ENCODE assay signal across 18 cellular contexts in genomic region chr11:44116433-44116832, GRCh38.
"Had no signal": no experiment of that assay in that cellular context is flagged by ENCODE, and none has a peak within 500 bp of the region (broad histone marks: within the 10 kb centered on the region; RNA-seq: fewer than 3 reads in every experiment).

No MANE protein-coding gene starts in this region.

- H3K9me3 Mint-ChIP-seq: activated T-cell treated with anti-CD3 and anti-CD28 coated beads, Interleukin-2, amount 50 U/mL, for 72 hours; natural killer cell; stimulated activated naive B cell treated with anti-CD40 and anti-IgM and Interleukin-4, amounts not matched to agents 10 μg/mL and 1 μg/mL and 100 μg/mL, for 72 hours had no signal

- H3K9me3 ChIP-seq: ovary had no signal

- H3K4me3 ChIP-seq: ovary had no signal

- H3K27me3 Mint-ChIP-seq: stimulated activated naive B cell treated with anti-CD40 and anti-IgM and Interleukin-4, amounts not matched to agents 10 μg/mL and 1 μg/mL and 100 μg/mL, for 72 hours had no signal

- H3K27me3 ChIP-seq: ovary had no signal

- H3K27ac ChIP-seq: ovary, WERI-Rb-1 had no signal

- DNase-seq: activated CD4-positive, alpha-beta T cell treated with anti-CD3 and anti-CD28 coated beads for 1 hour; activated CD8-positive, alpha-beta memory T cell treated with anti-CD3 and anti-CD28 coated beads for 24 hours; activated CD8-positive, alpha-beta memory T cell treated with anti-CD3 and anti-CD28 coated beads, Interleukin-2, amount 50 U/mL, for 48 hours; activated effector memory CD4-positive, alpha-beta T cell treated with anti-CD3 and anti-CD28 coated beads, Interleukin-2, amount 50 U/mL, for 16 hours; activated naive CD4-positive, alpha-beta T cell treated with anti-CD3 and anti-CD28 coated beads, Interleukin-2, amount 50 U/mL, for 16 hours; activated T-cell treated with anti-CD3 and anti-CD28 coated beads, Interleukin-2, amount 50 U/mL, for 72 hours; effector CD4-positive, alpha-beta T cell; head of caudate nucleus; kidney; mesendoderm; natural killer cell; ovary; stimulated activated naive B cell treated with anti-CD40 and anti-IgM and Interleukin-4, amounts not matched to agents 10 μg/mL and 1 μg/mL and 100 μg/mL, for 72 hours; T-helper 2 cell; WERI-Rb-1 had no signal

- H3K4me3 Mint-ChIP-seq: activated T-cell treated with anti-CD3 and anti-CD28 coated beads, Interleukin-2, amount 50 U/mL, for 72 hours; natural killer cell; stimulated activated naive B cell treated with anti-CD40 and anti-IgM and Interleukin-4, amounts not matched to agents 10 μg/mL and 1 μg/mL and 100 μg/mL, for 72 hours had no signal

- H3K36me3 ChIP-seq: ovary had no signal

- ATAC-seq: activated T-cell treated with anti-CD3 and anti-CD28 coated beads, Interleukin-2, amount 50 U/mL, for 72 hours; natural killer cell; stimulated activated naive B cell treated with anti-CD40 and anti-IgM and Interleukin-4, amounts not matched to agents 10 μg/mL and 1 μg/mL and 100 μg/mL, for 72 hours had no signal

- FAIRE-seq: astrocyte, bronchial epithelial cell, frontal cortex, kidney had no signal

- H3K27ac Mint-ChIP-seq: activated T-cell treated with anti-CD3 and anti-CD28 coated beads, Interleukin-2, amount 50 U/mL, for 72 hours; natural killer cell; stimulated activated naive B cell treated with anti-CD40 and anti-IgM and Interleukin-4, amounts not matched to agents 10 μg/mL and 1 μg/mL and 100 μg/mL, for 72 hours had no signal
